ENCODE assay signal across 1 cellular context in genomic region chr3:154430014-154430413, GRCh38.
TF ChIP-seq lines count a peak whose summit lies in the region.

Gene GPR149 (minus strand): TSS chr3:154430190. CDS start chr3:154429615, 575 bp downstream.

TF ChIP-seq in HCT116, 20 proteins besides CTCF, POLR2A, EP300 and RAD21 (continued from another document):
- no peak for TF ChIP-seq ZBTB33 (IDR thresholded peaks at IDR 0.05; ENCODE audit: extremely low read depth, insufficient replicate concordance, low read length)
